ENCODE assay signal across 8 cellular contexts in genomic region chr1:16905112-16905855, GRCh38. TPM values are rescaled to one million over a fixed set of nuclear protein-coding genes. Genes with fewer than 3 reads are reported as not detected.
DNase-seq lines count a peak whose midpoint lies in the region; ATAC-seq and TF ChIP-seq lines count a peak whose summit lies in the region.

No MANE protein-coding gene starts in this region.

- H2AFZ ChIP-seq in PC-3 (ENCODE audit: low read length) (peak overlapping the region; percentile 95), smooth muscle cell (ENCODE audit: low read depth) (peak overlapping the region; percentile 97)

- H3F3A ChIP-seq in PC-3 (ENCODE audit: low read length, unreplicated experiment) (peaks cover 12% of the 10 kb centered on the region), smooth muscle cell (ENCODE audit: low read depth) (peaks cover 27% of the 10 kb centered on the region)

- H4K20me1 ChIP-seq in PC-3 (ENCODE audit: low read length) (no peaks in the 10 kb centered on the region), smooth muscle cell (ENCODE audit: low read depth) (no peaks in the 10 kb centered on the region)

- ATAC-seq in GM21576 (IDR thresholded peaks at IDR 0.05; ENCODE audit: unreplicated experiment) (peak; percentile 71), PC-3 (peak; percentile 69)

- H3K36me3 ChIP-seq in PC-3 (ENCODE audit: low read depth, low read length), result no peaks in the 10 kb centered on the region
- H3K36me3 ChIP-seq in iPS-15b (ENCODE audit: control insufficient read depth, insufficient read depth, low read length), result no peaks in the 10 kb centered on the region
- no peaks in the 10 kb centered on the region for H3K36me3 ChIP-seq in smooth muscle cell (ENCODE audit: low read depth)

- intact Hi-C loops in PC-3 (cut with micrococcal nuclease), result loop anchor here (2.0 kb wide), 1 partner anchor 284 kb away; no protein-coding TSS in a partner anchor

- no peak for TF ChIP-seq CTCF in PC-3 (conservative IDR thresholded peaks at IDR 0.05; ENCODE audit: low read depth, low read length)
- TF ChIP-seq CTCF in astrocyte of the cerebellum (IDR thresholded peaks at IDR 0.05; ENCODE audit: low read depth, low read length, missing control alignments), result no peak
- TF ChIP-seq CTCF in smooth muscle cell (IDR thresholded peaks at IDR 0.05; ENCODE audit: borderline replicate concordance, insufficient read depth, poor library complexity, severe bottlenecking), result no peak

- WGBS in smooth muscle cell (ENCODE audit: low lambda C conversion rate), result 7% methylated on average over 12 of the region's 12 CpGs

- peak overlapping the region; percentile 97 for H3K9ac ChIP-seq in PC-3 (ENCODE audit: low read length)
- peak overlapping the region; percentile 98 for H3K9ac ChIP-seq in iPS-15b (ENCODE audit: low read depth, low read length)
- H3K9ac ChIP-seq in smooth muscle cell (ENCODE audit: low read depth), result peak overlapping the region; percentile 100

- TSS peak; percentile 99 for BruUV-seq in PC-3 (replicated peaks; lab: Mats Ljungman, UMichigan)

- in situ Hi-C loops in astrocyte of the cerebellum (cut with HindIII; ENCODE audit: low sequenced_read_pairs), result no loop called here

- H3K9me2 ChIP-seq in PC-3 (replicated peaks; ENCODE audit: low read length), result no peaks in the 10 kb centered on the region

- H3K4me3 ChIP-seq in PC-3 (ENCODE audit: low read length) (peak overlapping the region; percentile 83), astrocyte of the cerebellum (ENCODE audit: low read depth, low read length) (peak overlapping the region; percentile 39), iPS-15b (ENCODE audit: low read depth, low read length) (peak overlapping the region; percentile 31), smooth muscle cell (peak overlapping the region; percentile 61)

- H3K27me3 ChIP-seq in PC-3 (ENCODE audit: low read length) (no peaks in the 10 kb centered on the region), iPS-15b (ENCODE audit: control insufficient read depth, insufficient read depth, low read length) (no peaks in the 10 kb centered on the region), smooth muscle cell (ENCODE audit: low read depth) (no peaks in the 10 kb centered on the region)

- H3K9me3 ChIP-seq in PC-3 (ENCODE audit: low read length) (no peaks in the 10 kb centered on the region), iPS-15b (ENCODE audit: control insufficient read depth, insufficient read depth, low read length) (no peaks in the 10 kb centered on the region), smooth muscle cell (replicated peaks; ENCODE audit: low read depth) (no peaks in the 10 kb centered on the region)

- peaks cover 16% of the 10 kb centered on the region; the same call in 1 of the 2 replicates for H3K4me1 ChIP-seq in PC-3 (ENCODE audit: insufficient read depth, low read length)
- H3K4me1 ChIP-seq in iPS-15b (ENCODE audit: control insufficient read depth, insufficient read depth, low read length), result no peaks in the 10 kb centered on the region
- peaks cover 17% of the 10 kb centered on the region for H3K4me1 ChIP-seq in smooth muscle cell (ENCODE audit: low read depth)

- no peaks in the 10 kb centered on the region for H3K79me2 ChIP-seq in PC-3 (ENCODE audit: low read length)
- H3K79me2 ChIP-seq in smooth muscle cell (ENCODE audit: low read depth), result no peaks in the 10 kb centered on the region

- CTCF ChIA-PET in PC-3 (lab: Charles Lee), result interaction anchor here (0.7 kb wide), 1 partner anchor 285 kb away, joined by 3 read pairs; no protein-coding TSS in a partner anchor

- peak overlapping the region; percentile 97 for H3K27ac ChIP-seq in PC-3 (ENCODE audit: low read length)
- H3K27ac ChIP-seq in smooth muscle cell (ENCODE audit: low read depth), result peak overlapping the region; percentile 98

- H3K4me2 ChIP-seq in PC-3 (ENCODE audit: low read length) (peak overlapping the region; percentile 97), smooth muscle cell (peak overlapping the region; percentile 85)

- POLR2A ChIA-PET in PC-3 (lab: Charles Lee; ENCODE audit: unreplicated experiment), result interaction anchor here (0.6 to 0.7 kb wide), 3 partner anchors 106 to 537 kb away, joined by 3 to 6 read pairs (median 5); partner anchors contain the start of gene ATP13A2

- peak; percentile 67 for DNase-seq in NCI-H1092 (lab: John Stamatoyannopoulos, UW)
- DNase-seq in NCI-H1092 treated with DMSO at 0.1 percent for 48 hours (lab: John Stamatoyannopoulos, UW), result no peak
- peak in 67 of 76 experiments; percentile 21 to 98 (median 79) for DNase-seq in HUDEP-2 (lab: John Stamatoyannopoulos, UW; ENCODE audit: unreplicated experiment in 76 of 76)
- peak; percentile 77 for DNase-seq in PC-3
- DNase-seq in astrocyte of the cerebellum (ENCODE audit: low read depth), result peak; percentile 57
- no peak for DNase-seq in smooth muscle cell (lab: John Stamatoyannopoulos, UW; ENCODE audit: unreplicated experiment)

RNA-seq across cellular contexts. Expression of gene RNU1-2, which starts 9.5 kb away (rescaled TPM):
- total RNA-seq in PC-3 (2014; rRNA removed) (under 0.01 TPM in 2 replicates), smooth muscle cell (under 0.01 TPM in 2 replicates)
- polyA plus RNA-seq in smooth muscle cell, result 4.2 and 6.4 TPM in 2 replicates

RNA-seq across cellular contexts. Expression of gene CROCC, which starts 16.4 kb away (rescaled TPM):
- total RNA-seq in PC-3 (2014; rRNA removed) (24.6 and 51.6 TPM in 2 replicates), smooth muscle cell (7.8 and 24.0 TPM in 2 replicates)
- 19.7 and 21.4 TPM in 2 replicates for polyA plus RNA-seq in smooth muscle cell

Comparison
In these comparisons a context has a peak if more than half of its experiments do, and no peak if none do; other contexts are left out.
1. DNase-seq: peak in NCI-H1092 (single experiment), HUDEP-2 (67 of 76), PC-3 (single experiment) and astrocyte of the cerebellum (single experiment); none in NCI-H1092 treated with DMSO at 0.1 percent for 48 hours (single experiment) and smooth muscle cell (single experiment).
2. H3K4me3 ChIP-seq: peak in every context shown above with its lines; median percentile 83 in PC-3; 61 in smooth muscle cell; 39 in astrocyte of the cerebellum; 31 in iPS-15b.
3. Peak in every context shown above with its lines, with median percentiles within 50 percentile points of each other: H3K9ac ChIP-seq.